Comparison of ENCODE assay signal across 8 cellular contexts in genomic region chr11:75577198-75577597, GRCh38. TPM values are rescaled to one million over a fixed set of nuclear protein-coding genes. Genes with fewer than 3 reads are reported as not detected.
DNase-seq lines count a peak whose midpoint lies in the region; ATAC-seq, FAIRE-seq and TF ChIP-seq lines count a peak whose summit lies in the region.

No MANE protein-coding gene starts in this region.

- H3K36me3 ChIP-seq in CD8-positive, alpha-beta T cell (ENCODE audit: insufficient read depth, low read length) = peaks cover 2% of the 10 kb centered on the region
- H3K36me3 ChIP-seq in Loucy (ENCODE audit: insufficient read depth, low read length) (no peaks in the 10 kb centered on the region), gastroesophageal sphincter (peaks cover 0 to 27% of the 10 kb centered on the region in 2 donors)

- CTCF ChIA-PET in CD8-positive, alpha-beta T cell (lab: Charles Lee) = interaction anchor here (0.6 to 6.5 kb wide), 17 partner anchors 8 to 133 kb away, joined by 3 to 65 read pairs (median 4); partner anchors contain the start of gene SERPINH1

- H3K36me3 Mint-ChIP-seq in CD8-positive, alpha-beta T cell = peaks cover 16% of the 10 kb centered on the region

- no peak overlapping the region for H3K9ac ChIP-seq in Loucy (ENCODE audit: low read depth, low read length, poor library complexity, severe bottlenecking)

- H3K27ac ChIP-seq in CD8-positive, alpha-beta T cell (ENCODE audit: low read depth, low read length) = no peak overlapping the region
- peak overlapping the region in 2 of 4 donors; percentile 33 to 49 for H3K27ac ChIP-seq in gastroesophageal sphincter

- H3K4me3 Mint-ChIP-seq in CD8-positive, alpha-beta T cell = no peak overlapping the region

- no peak for FAIRE-seq in GM12892 (lab: Jason Lieb, UNC)

- H3K4me3 ChIP-seq in CD8-positive, alpha-beta T cell (ENCODE audit: low read depth, low read length) = no peak overlapping the region
- H3K4me3 ChIP-seq in Loucy (ENCODE audit: low read length, poor library complexity, severe bottlenecking) = no peak overlapping the region
- H3K4me3 ChIP-seq in gastroesophageal sphincter = no peak overlapping the region

- no peaks in the 10 kb centered on the region for H3F3A ChIP-seq in Loucy (ENCODE audit: low read depth)

- TF ChIP-seq EP300 in gastroesophageal sphincter (IDR thresholded peaks at IDR 0.05) = no peak

- 16 to 36% methylated on average over 2 to 10 of the region's 11 CpGs for WGBS in gastroesophageal sphincter (ENCODE audit: low coverage in 1 of 2), 2 donors

- POLR2A ChIA-PET in CD8-positive, alpha-beta T cell (lab: Charles Lee) = interaction anchor here (1.6 kb wide), 1 partner anchor 15 kb away, joined by 3 read pairs; no protein-coding TSS in a partner anchor

- H4K20me1 ChIP-seq in Loucy (ENCODE audit: insufficient read depth, low read length, poor library complexity, severe bottlenecking) = no peaks in the 10 kb centered on the region

- TF ChIP-seq CTCF in CD8-positive, alpha-beta T cell (IDR thresholded peaks at IDR 0.05) = peak; percentile 65
- peak; percentile 48 for TF ChIP-seq CTCF in Loucy (conservative IDR thresholded peaks at IDR 0.05; ENCODE audit: low read length)
- peak in 3 of 4 experiments; percentile 33 to 82 (median 44) for TF ChIP-seq CTCF in gastroesophageal sphincter (IDR thresholded peaks at IDR 0.05)

- H3K79me2 ChIP-seq in Loucy (ENCODE audit: insufficient read depth, low read length) = no peaks in the 10 kb centered on the region

- intact Hi-C loops in CD8-positive, alpha-beta T cell (cut with DNase I, micrococcal nuclease) = loop anchor here (1.0 to 10.0 kb wide), 3 partner anchors 30 to 658 kb away; no protein-coding TSS in a partner anchor

- peak; percentile 77 for ATAC-seq in CD8-positive, alpha-beta T cell
- ATAC-seq in gastroesophageal sphincter = peak; percentile 32
- no peak for ATAC-seq in GM18511 (IDR thresholded peaks at IDR 0.05; ENCODE audit: unreplicated experiment)

- H3K9me3 Mint-ChIP-seq in CD8-positive, alpha-beta T cell = no peaks in the 10 kb centered on the region

- no peak for TF ChIP-seq POLR2A in gastroesophageal sphincter (IDR thresholded peaks at IDR 0.05)
- TF ChIP-seq POLR2A in GM12892 (IDR thresholded peaks at IDR 0.05; ENCODE audit: low read depth, low read length) = no peak

- no peaks in the 10 kb centered on the region for H3K27me3 ChIP-seq in CD8-positive, alpha-beta T cell (ENCODE audit: insufficient read depth, low read length)
- H3K27me3 ChIP-seq in Loucy (ENCODE audit: insufficient read depth, low read length, poor library complexity, severe bottlenecking) (no peaks in the 10 kb centered on the region), gastroesophageal sphincter (no peaks in the 10 kb centered on the region)

- no peak overlapping the region for H2AFZ ChIP-seq in Loucy (ENCODE audit: low read length)

- no peak overlapping the region for H3K4me2 ChIP-seq in Loucy (ENCODE audit: low read depth, low read length, poor library complexity, severe bottlenecking)

- peaks cover 7% of the 10 kb centered on the region for H3K4me1 Mint-ChIP-seq in CD8-positive, alpha-beta T cell (ENCODE audit: low read depth)

- no peaks in the 10 kb centered on the region for H3K27me3 Mint-ChIP-seq in CD8-positive, alpha-beta T cell (ENCODE audit: low read depth)

- no peaks in the 10 kb centered on the region for H3K9me2 ChIP-seq in Loucy (replicated peaks; ENCODE audit: low read depth, low read length)

- no peak overlapping the region for H3K27ac Mint-ChIP-seq in CD8-positive, alpha-beta T cell

- H3K4me1 ChIP-seq in CD8-positive, alpha-beta T cell (ENCODE audit: insufficient read depth, low read length) = peaks cover 6% of the 10 kb centered on the region
- H3K4me1 ChIP-seq in Loucy (ENCODE audit: insufficient read depth, low read length, poor library complexity, severe bottlenecking) (no peaks in the 10 kb centered on the region), gastroesophageal sphincter (peaks cover 0 to 36% (median 0%) of the 10 kb centered on the region in 3 donors)

- H3K9me3 ChIP-seq in CD8-positive, alpha-beta T cell (ENCODE audit: low read length) = no peaks in the 10 kb centered on the region
- H3K9me3 ChIP-seq in Loucy (ENCODE audit: insufficient read depth, low read depth, low read length) (no peaks in the 10 kb centered on the region), gastroesophageal sphincter (no peaks in the 10 kb centered on the region)

- peak; percentile 33 to 74 (median 67) for DNase-seq in CD8-positive, alpha-beta T cell
- DNase-seq in activated T-cell treated with anti-CD3 and anti-CD28 coated beads for 48 hours (ENCODE audit: low read depth) (peak; percentile 39), GM12892 (ENCODE audit: insufficient read length) (no peak), HCEC 1CT (no peak)
- DNase-seq in stimulated activated CD4-positive, alpha-beta T cell treated with anti-CD3 and anti-CD28 coated beads, Interleukin-4, amount 100 ng/mL, for 24 hours = peak; percentile 65

RNA-seq across cellular contexts. Expression of gene SERPINH1, which starts 15.1 kb away (rescaled TPM):
- total RNA-seq in CD8-positive, alpha-beta T cell = 1 to 10 TPM; 2.1 to 2.4 TPM
- 100 to 1,000 TPM; 127 to 284 (median 175) TPM for total RNA-seq in gastroesophageal sphincter
- polyA plus RNA-seq in GM12892 (2012; ENCODE audit: missing spikeins) = 10.9 TPM

RNA-seq across cellular contexts. Expression of gene GDPD5, which starts 51.5 kb away (rescaled TPM):
- total RNA-seq in CD8-positive, alpha-beta T cell = 10 to 100 TPM; 15.9 to 18.3 TPM
- total RNA-seq in gastroesophageal sphincter = 1 to 10 TPM; 3.8 to 9.3 (median 6.4) TPM
- 11.5 TPM for polyA plus RNA-seq in GM12892 (2012; ENCODE audit: missing spikeins)

Comparison
In these comparisons a context has a peak if more than half of its experiments do, and no peak if none do; other contexts are left out.
1. DNase-seq: peak in CD8-positive, alpha-beta T cell (7 of 7), activated T-cell treated with anti-CD3 and anti-CD28 coated beads for 48 hours (single experiment) and stimulated activated CD4-positive, alpha-beta T cell treated with anti-CD3 and anti-CD28 coated beads, Interleukin-4, amount 100 ng/mL, for 24 hours (single experiment); none in GM12892 (single experiment) and HCEC 1CT (single experiment).
2. RNA of gene SERPINH1, which starts 15.1 kb away (total RNA-seq): 127 to 284 TPM in gastroesophageal sphincter; 2.1 to 2.4 TPM in CD8-positive, alpha-beta T cell; every median in the first group is over 10 times any median in the second.
3. Peak in every context shown above with its lines, with median percentiles within 50 percentile points of each other: CTCF ChIP-seq.